Comparison of ENCODE assay signal across 15 cellular contexts in the genomic region with DNA sequence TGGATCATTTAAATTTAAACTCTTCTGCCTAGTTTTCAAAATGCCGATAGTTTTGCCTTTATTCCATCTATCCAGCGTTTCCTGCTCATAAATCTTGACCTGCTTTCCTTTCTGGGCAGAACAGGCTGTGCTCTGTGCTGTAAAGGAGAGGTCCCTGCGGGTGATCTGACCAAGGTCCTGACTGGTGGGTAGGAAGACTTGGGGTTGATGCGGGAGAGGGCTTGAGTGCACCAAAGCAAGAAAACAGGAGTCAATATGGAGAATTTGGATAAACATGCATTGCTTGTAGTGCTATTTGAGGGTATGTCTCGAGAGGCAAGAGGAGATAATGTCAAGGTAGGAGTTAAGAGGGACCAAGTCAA.
DNase-seq lines count a peak whose midpoint lies in the region; ATAC-seq and TF ChIP-seq lines count a peak whose summit lies in the region.
"Had no signal": no experiment of that assay in that cellular context is flagged by ENCODE, and none has a peak within 500 bp of the region (broad histone marks: within the 10 kb centered on the region; RNA-seq: fewer than 3 reads in every experiment).

No MANE protein-coding gene starts in this region.

- no peak overlapping the region for H3K27ac Mint-ChIP-seq in activated T-helper 1 cell treated with anti-CD3 and anti-CD28 coated beads, Interleukin-12 subunit alpha, Interleukin-12 subunit beta, Interleukin-2, Interleukin-4 antibody, amounts not matched to agents 30 ng/mL and 10 ng/mL and 1 ng/mL, durations not matched to agents 14 hours and 24 hours and 36 hours
- H3K27ac Mint-ChIP-seq: activated naive CD4-positive, alpha-beta T cell treated with anti-CD3 and anti-CD28 coated beads, Interleukin-2, amount 50 U/mL, for 24 hours had no signal

- H3K27me3 Mint-ChIP-seq in activated T-helper 1 cell treated with anti-CD3 and anti-CD28 coated beads, Interleukin-12 subunit alpha, Interleukin-12 subunit beta, Interleukin-2, Interleukin-4 antibody, amounts not matched to agents 30 ng/mL and 10 ng/mL and 1 ng/mL, durations not matched to agents 14 hours and 24 hours and 36 hours (ENCODE audit: insufficient read depth): peaks cover 6% of the 10 kb centered on the region

- H3K27me3 ChIP-seq in OCI-LY3 (ENCODE audit: low read depth, low read length): peaks cover 26% of the 10 kb centered on the region
- H3K27me3 ChIP-seq: esophagus squamous epithelium, vagina had no signal

- no peak overlapping the region for H2AFZ ChIP-seq in OCI-LY3 (ENCODE audit: low read depth, low read length)

- H3K79me2 ChIP-seq in OCI-LY3 (ENCODE audit: low read length): no peaks in the 10 kb centered on the region

- H3K27ac ChIP-seq in OCI-LY3 (ENCODE audit: low read length): no peak overlapping the region
- H3K27ac ChIP-seq: vagina had no signal

- peak overlapping the region; percentile 95 for H3K4me2 ChIP-seq in OCI-LY3 (ENCODE audit: low read length)

- H3K36me3 ChIP-seq in OCI-LY3 (replicated peaks; ENCODE audit: low read depth, low read length): no peaks in the 10 kb centered on the region
- H3K36me3 ChIP-seq: esophagus squamous epithelium, vagina had no signal

- peak overlapping the region; percentile 37; the same call in 1 of the 2 replicates for H3K9ac ChIP-seq in OCI-LY3 (ENCODE audit: low read length)

- DNase-seq in A172 (ENCODE audit: low spot score): peak; percentile 33
- DNase-seq in retina: no peak
- DNase-seq in activated T-helper 1 cell treated with anti-CD3 and anti-CD28 coated beads, Interleukin-12 subunit alpha, Interleukin-12 subunit beta, Interleukin-2, Interleukin-4 antibody, amounts not matched to agents 30 ng/mL and 10 ng/mL and 1 ng/mL, durations not matched to agents 14 hours and 24 hours and 36 hours (ENCODE audit: low spot score): no peak
- DNase-seq in DMS153 treated with DMSO at 0.1 percent for 48 hours (lab: John Stamatoyannopoulos, UW; ENCODE audit: unreplicated experiment): no peak
- DNase-seq: DMS53, esophagus squamous epithelium, NCI-H226, nucleus accumbens had no signal

- no peaks in the 10 kb centered on the region for H3K36me3 Mint-ChIP-seq in activated T-helper 1 cell treated with anti-CD3 and anti-CD28 coated beads, Interleukin-12 subunit alpha, Interleukin-12 subunit beta, Interleukin-2, Interleukin-4 antibody, amounts not matched to agents 30 ng/mL and 10 ng/mL and 1 ng/mL, durations not matched to agents 14 hours and 24 hours and 36 hours (ENCODE audit: low read depth)
- H3K36me3 Mint-ChIP-seq: activated naive CD4-positive, alpha-beta T cell treated with anti-CD3 and anti-CD28 coated beads, Interleukin-2, amount 50 U/mL, for 24 hours had no signal

- peaks cover 34% of the 10 kb centered on the region for H3K4me1 Mint-ChIP-seq in activated T-helper 1 cell treated with anti-CD3 and anti-CD28 coated beads, Interleukin-12 subunit alpha, Interleukin-12 subunit beta, Interleukin-2, Interleukin-4 antibody, amounts not matched to agents 30 ng/mL and 10 ng/mL and 1 ng/mL, durations not matched to agents 14 hours and 24 hours and 36 hours (ENCODE audit: low read depth)
- H3K4me1 Mint-ChIP-seq: activated naive CD4-positive, alpha-beta T cell treated with anti-CD3 and anti-CD28 coated beads, Interleukin-2, amount 50 U/mL, for 24 hours had no signal

- TF ChIP-seq CTCF in OCI-LY3 (IDR thresholded peaks at IDR 0.05; ENCODE audit: low read depth, low read length): no peak

- H3K4me3 ChIP-seq in OCI-LY3 (ENCODE audit: low read length): peak overlapping the region; percentile 72
- H3K4me3 ChIP-seq: esophagus squamous epithelium, lung, vagina had no signal

- H3K4me1 ChIP-seq in OCI-LY3 (ENCODE audit: low read length): peaks cover 47% of the 10 kb centered on the region
- H3K4me1 ChIP-seq: vagina had no signal

- no peaks in the 10 kb centered on the region for H3K9me3 Mint-ChIP-seq in activated T-helper 1 cell treated with anti-CD3 and anti-CD28 coated beads, Interleukin-12 subunit alpha, Interleukin-12 subunit beta, Interleukin-2, Interleukin-4 antibody, amounts not matched to agents 30 ng/mL and 10 ng/mL and 1 ng/mL, durations not matched to agents 14 hours and 24 hours and 36 hours
- H3K9me3 Mint-ChIP-seq: activated naive CD4-positive, alpha-beta T cell treated with anti-CD3 and anti-CD28 coated beads, Interleukin-2, amount 50 U/mL, for 24 hours had no signal

- H3K4me3 Mint-ChIP-seq in activated T-helper 1 cell treated with anti-CD3 and anti-CD28 coated beads, Interleukin-12 subunit alpha, Interleukin-12 subunit beta, Interleukin-2, Interleukin-4 antibody, amounts not matched to agents 30 ng/mL and 10 ng/mL and 1 ng/mL, durations not matched to agents 14 hours and 24 hours and 36 hours: no peak overlapping the region
- H3K4me3 Mint-ChIP-seq: activated naive CD4-positive, alpha-beta T cell treated with anti-CD3 and anti-CD28 coated beads, Interleukin-2, amount 50 U/mL, for 24 hours had no signal

- intact Hi-C loops in activated T-helper 1 cell treated with anti-CD3 and anti-CD28 coated beads, Interleukin-12 subunit alpha, Interleukin-12 subunit beta, Interleukin-2, Interleukin-4 antibody, amounts not matched to agents 30 ng/mL and 10 ng/mL and 1 ng/mL, durations not matched to agents 14 hours and 24 hours and 36 hours (cut with micrococcal nuclease): loop anchor here (5.0 to 10.0 kb wide), 2 partner anchors 248 to 614 kb away; no protein-coding TSS in a partner anchor

- H4K20me1 ChIP-seq in OCI-LY3 (ENCODE audit: insufficient read depth, low read length): no peaks in the 10 kb centered on the region

- H3K9me3 ChIP-seq in OCI-LY3 (ENCODE audit: insufficient read depth, low read length): no peaks in the 10 kb centered on the region
- H3K9me3 ChIP-seq: esophagus squamous epithelium, vagina had no signal

- ATAC-seq in GM19438 (IDR thresholded peaks at IDR 0.05; ENCODE audit: low read depth, unreplicated experiment) (peak; percentile 10), HG02885 (IDR thresholded peaks at IDR 0.05; ENCODE audit: poor library complexity, unreplicated experiment) (peak; percentile 13), HG02981 (IDR thresholded peaks at IDR 0.05; ENCODE audit: unreplicated experiment) (no peak)
